25 cellular contexts compared by ENCODE assay signal in the genomic region with DNA sequence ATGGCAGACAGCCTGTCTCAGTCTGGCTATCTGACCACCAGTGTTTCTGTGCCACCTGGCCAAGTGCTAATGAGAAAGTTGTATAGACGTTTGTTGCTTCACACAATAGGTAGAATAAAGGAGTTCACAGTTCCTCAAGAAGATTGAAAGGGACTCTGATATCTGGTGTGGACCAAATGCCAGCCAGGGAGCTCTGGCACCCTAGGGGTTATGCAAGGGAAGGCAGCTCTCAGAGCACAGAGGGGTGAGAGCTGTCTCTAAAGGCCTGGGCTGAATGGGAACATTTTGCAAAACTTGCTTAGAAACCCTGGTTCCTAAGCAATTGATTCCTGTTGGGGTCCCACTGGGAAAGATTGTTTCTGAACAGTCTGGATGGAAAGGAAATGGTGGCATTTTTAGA.
A peak's percentile ranks its signal among the peaks of the same experiment; 100 is the strongest.
DNase-seq lines count a peak whose midpoint lies in the region; ATAC-seq, FAIRE-seq and TF ChIP-seq lines count a peak whose summit lies in the region.
"Had no signal": no experiment of that assay in that cellular context is flagged by ENCODE, and none has a peak within 500 bp of the region (broad histone marks: within the 10 kb centered on the region; RNA-seq: fewer than 3 reads in every experiment).

No MANE protein-coding gene starts in this region.

- H4K20me1 ChIP-seq in GM23338 (replicated peaks; ENCODE audit: insufficient read depth) (no peaks in the 10 kb centered on the region), GM12878 (ENCODE audit: control insufficient read depth, insufficient read depth) (no peaks in the 10 kb centered on the region)

- H2BK120ac ChIP-seq in mesendoderm (ENCODE audit: low read depth, low read length), result no peak overlapping the region

- H2BK5ac ChIP-seq in mesendoderm (ENCODE audit: low read length), result no peak overlapping the region

- no peak for TF ChIP-seq POLR2A in GM12878 (IDR thresholded peaks at IDR 0.05; ENCODE audit: low read depth, low read length)

- no peak overlapping the region for H3K4me2 ChIP-seq in GM23338
- H3K4me2 ChIP-seq in GM12878 (ENCODE audit: control insufficient read depth, insufficient read depth), result no peak overlapping the region
- H3K4me2 ChIP-seq in mesendoderm (ENCODE audit: low read length), result no peak overlapping the region
- H3K4me2 ChIP-seq: A549, KMS-11 had no signal

- H3K27me3 ChIP-seq in GM23338 (ENCODE audit: insufficient read depth) (no peaks in the 10 kb centered on the region), GM12878 (replicated peaks in 1 of 2; ENCODE audit: control insufficient read depth in 2 of 2, insufficient read depth in 2 of 2, low read length in 1 of 2) (no peaks in the 10 kb centered on the region), mesendoderm (ENCODE audit: insufficient read depth, low read length, poor library complexity) (no peaks in the 10 kb centered on the region)

- H3K4me1 Mint-ChIP-seq in GM23338 (peaks cover 16% of the 10 kb centered on the region), type B pancreatic cell (ENCODE audit: unreplicated experiment) (peaks cover 5% of the 10 kb centered on the region)

- no peaks in the 10 kb centered on the region for H3K9me3 Mint-ChIP-seq in GM23338
- peaks cover 8% of the 10 kb centered on the region for H3K9me3 Mint-ChIP-seq in type B pancreatic cell
- H3K9me3 Mint-ChIP-seq: CD4-positive, alpha-beta memory T cell; IgD-negative memory B cell had no signal

- ATAC-seq in GM23338 (peak; percentile 75), GM12878 (0 out of 3 replicates have a peak, but pooled peaks have one; percentile 38)
- ATAC-seq: A549, PC-3, SK-N-SH treated with all-trans-retinoic acid at 6 μM for 48 hours had no signal

- H3K4me3 Mint-ChIP-seq in GM23338 (no peak overlapping the region), type B pancreatic cell (no peak overlapping the region)
- H3K4me3 Mint-ChIP-seq: CD4-positive, alpha-beta memory T cell; IgD-negative memory B cell had no signal

- CTCF ChIA-PET in GM12878 (lab: Yijun Ruan, JAX), result no interaction called here

- no peak overlapping the region for H2AK5ac ChIP-seq in mesendoderm (ENCODE audit: low read length)

- intact Hi-C loops in GM12878 (cut with micrococcal nuclease; ENCODE audit: unreplicated experiment), result no loop called here

- BruUV-seq in GM12878 (replicated peaks; lab: Mats Ljungman, UMichigan), result no TSS peak

- H3K36me3 ChIP-seq in GM23338 (ENCODE audit: insufficient read depth), result no peaks in the 10 kb centered on the region
- H3K36me3 ChIP-seq in GM12878 (ENCODE audit: control insufficient read depth in 2 of 2, insufficient read depth in 2 of 2, low read length in 1 of 2), result no peaks in the 10 kb centered on the region
- H3K36me3 ChIP-seq in mesendoderm (ENCODE audit: control insufficient read depth, insufficient read depth, low read length), result no peaks in the 10 kb centered on the region

- no peak for TF ChIP-seq CTCF in GM23338 (conservative IDR thresholded peaks at IDR 0.05; ENCODE audit: low read depth in 2 of 2)
- TF ChIP-seq CTCF in GM12878 (IDR thresholded peaks at IDR 0.05 in 2 of 3, conservative IDR thresholded peaks at IDR 0.05 in 1 of 3; ENCODE audit: control insufficient read depth in 2 of 3, extremely low read depth in 1 of 3, insufficient read depth in 1 of 3, low read depth in 3 of 3, low read length in 3 of 3), result no peak
- peak; percentile 37 for TF ChIP-seq CTCF in type B pancreatic cell (conservative IDR thresholded peaks at IDR 0.05)

- H3K9me2 ChIP-seq in GM23338 (ENCODE audit: insufficient read depth), result no peaks in the 10 kb centered on the region; the same call in 1 of the 2 replicates

- H3K27ac Mint-ChIP-seq in GM23338 (no peak overlapping the region), type B pancreatic cell (no peak overlapping the region)
- H3K27ac Mint-ChIP-seq: CD4-positive, alpha-beta memory T cell; IgD-negative memory B cell had no signal

- no peak overlapping the region for H4K8ac ChIP-seq in mesendoderm (ENCODE audit: low read depth, low read length)

- SMC1A ChIA-PET in GM12878 (lab: Charles Lee; ENCODE audit: uncharacterized antibody, unreplicated experiment), result interaction anchor here (0.8 kb wide), 1 partner anchor 457 kb away, joined by 3 read pairs; no protein-coding TSS in a partner anchor

- H3K4ac ChIP-seq in mesendoderm (ENCODE audit: low read depth, low read length), result no peak overlapping the region

- 0 out of 2 replicates have a peak, but pooled peaks cover 3% of the 10 kb centered on the region for H3K4me1 ChIP-seq in GM23338 (ENCODE audit: insufficient read depth)
- H3K4me1 ChIP-seq in GM12878 (ENCODE audit: control insufficient read depth, insufficient read depth, low read length), result no peaks in the 10 kb centered on the region
- no peaks in the 10 kb centered on the region for H3K4me1 ChIP-seq in mesendoderm (ENCODE audit: control insufficient read depth, low read depth, low read length)
- H3K4me1 ChIP-seq: A549, Caco-2 had no signal

- TF ChIP-seq EP300 in GM12878 (IDR thresholded peaks at IDR 0.05; ENCODE audit: borderline replicate concordance in 1 of 2, control insufficient read depth in 1 of 2, low read depth in 2 of 2, low read length in 2 of 2), result no peak

- H3K4me3 ChIP-seq in GM23338 (no peak overlapping the region), GM12878 (no peak overlapping the region), mesendoderm (ENCODE audit: low read length) (no peak overlapping the region)
- H3K4me3 ChIP-seq: A549 had no signal

- in situ Hi-C loops in GM12878 (cut with MboI), result no loop called here

- no peaks in the 10 kb centered on the region for H3K36me3 Mint-ChIP-seq in GM23338 (ENCODE audit: low read depth)
- no peaks in the 10 kb centered on the region for H3K36me3 Mint-ChIP-seq in type B pancreatic cell
- H3K36me3 Mint-ChIP-seq: CD4-positive, alpha-beta memory T cell; IgD-negative memory B cell had no signal

- peak; percentile 4 for DNase-seq in GM23338 (ENCODE audit: low spot score)
- no peak for DNase-seq in GM12878 (ENCODE audit: low read depth, low spot score)
- peak; percentile 16 for DNase-seq in mesendoderm
- no peak for DNase-seq in type B pancreatic cell (ENCODE audit: extremely low spot score, unreplicated experiment)
- no peak for DNase-seq in amygdala (lab: John Stamatoyannopoulos, UW)
- DNase-seq in SK-N-DZ (ENCODE audit: low spot score), result no peak
- no peak for DNase-seq in midbrain (lab: John Stamatoyannopoulos, UW)
- DNase-seq: AML-193; C1 segment of cervical spinal cord; Caco-2; CD4-positive, alpha-beta memory T cell; GF-D8; H7; MM.1S; NCI-H2029; NCI-H446; NCI-H524 treated with DMSO at 0.1 percent for 48 hours; NCI-H82; NK-92 treated with Interleukin-12 subunit alpha and Interleukin-12 subunit beta, amount 100 ng/mL, for 24 hours; PC-3 had no signal

- no CpG with 5 or more reads among the region's 1 CpG for WGBS in GM12878 (ENCODE audit: insufficient coverage, insufficient replicate concordance, low lambda C conversion rate, missing lambda C conversion rate)
- no CpG with 5 or more reads among the region's 1 CpG for WGBS in mesendoderm (ENCODE audit: extremely low coverage, insufficient coverage, low lambda C conversion rate)

- no peaks in the 10 kb centered on the region for H3K27me3 Mint-ChIP-seq in GM23338 (ENCODE audit: insufficient read depth, low read depth, poor library complexity)
- H3K27me3 Mint-ChIP-seq in type B pancreatic cell, result peaks cover 7% of the 10 kb centered on the region
- H3K27me3 Mint-ChIP-seq: IgD-negative memory B cell had no signal

- no peaks in the 10 kb centered on the region; the same call in 2 of the 3 replicates for H3K9me3 ChIP-seq in GM12878 (replicated peaks; ENCODE audit: control insufficient read depth, insufficient read depth, low read length)
- H3K9me3 ChIP-seq: A549, Caco-2 had no signal

- no peak for TF ChIP-seq RAD21 in GM12878 (IDR thresholded peaks at IDR 0.05; ENCODE audit: insufficient read depth, low read depth, low read length)

- H3K18ac ChIP-seq in mesendoderm (ENCODE audit: low read length), result no peak overlapping the region

- H3K79me2 ChIP-seq in GM23338 (replicated peaks; ENCODE audit: insufficient read depth) (no peaks in the 10 kb centered on the region), GM12878 (ENCODE audit: control insufficient read depth, insufficient read depth, low read length) (no peaks in the 10 kb centered on the region), mesendoderm (ENCODE audit: control insufficient read depth, insufficient read depth, low read length) (no peaks in the 10 kb centered on the region)

- H3K56ac ChIP-seq in mesendoderm (ENCODE audit: low read length), result no peak overlapping the region

- no peaks in the 10 kb centered on the region for H3K79me1 ChIP-seq in mesendoderm (ENCODE audit: low read length)

- no peak overlapping the region for H4K5ac ChIP-seq in mesendoderm (ENCODE audit: low read length)

- H3F3A ChIP-seq in GM23338 (replicated peaks; ENCODE audit: low read depth), result no peaks in the 10 kb centered on the region

- POLR2A ChIA-PET in GM12878 (lab: Charles Lee), result no interaction called here

- no peak overlapping the region for H3K27ac ChIP-seq in GM23338 (ENCODE audit: low read depth)
- no peak overlapping the region for H3K27ac ChIP-seq in GM12878 (ENCODE audit: control insufficient read depth, insufficient read depth)
- H3K27ac ChIP-seq in mesendoderm (ENCODE audit: low read depth, low read length), result no peak overlapping the region
- H3K27ac ChIP-seq: A549, KMS-11 had no signal

- RAD21 ChIA-PET in GM12878 (lab: Charles Lee; ENCODE audit: unreplicated experiment), result no interaction called here

- no peak overlapping the region for H2AFZ ChIP-seq in GM23338
- H2AFZ ChIP-seq in GM12878 (ENCODE audit: control insufficient read depth, low read depth, low read length), result no peak overlapping the region

- H3K23ac ChIP-seq in mesendoderm (ENCODE audit: low read length), result no peak overlapping the region

- no peak overlapping the region for H2BK15ac ChIP-seq in mesendoderm (replicated peaks; ENCODE audit: low read depth)

- FAIRE-seq in GM12878 (lab: Jason Lieb, UNC), result no peak
- FAIRE-seq: A549, GM18507 had no signal

- H3K9ac ChIP-seq in GM12878 (ENCODE audit: control insufficient read depth, insufficient read depth, low read length) (no peak overlapping the region), mesendoderm (ENCODE audit: low read length) (no peak overlapping the region)
- H3K9ac ChIP-seq: KMS-11 had no signal

TF ChIP-seq in GM23338, 12 proteins besides CTCF, POLR2A, EP300 and RAD21 (continues in another document):
- TF ChIP-seq JUNB (IDR thresholded peaks at IDR 0.05; ENCODE audit: unreplicated experiment) (no peak), STAT1 (IDR thresholded peaks at IDR 0.05; ENCODE audit: unreplicated experiment) (no peak), ZNF331 (CRISPR knock-in tag; IDR thresholded peaks at IDR 0.05; ENCODE audit: low read depth) (no peak), EZH2 (IDR thresholded peaks at IDR 0.05; ENCODE audit: low read depth, unreplicated experiment) (no peak), POLR2AphosphoS5 (IDR thresholded peaks at IDR 0.05; ENCODE audit: low read depth) (no peak)

TF ChIP-seq in GM12878, 131 proteins besides CTCF, POLR2A, EP300 and RAD21 (continues in another document):
- no peak for TF ChIP-seq JUNB (IDR thresholded peaks at IDR 0.05)
- TF ChIP-seq YBX1 (IDR thresholded peaks at IDR 0.05), result no peak
- TF ChIP-seq ESRRA (IDR thresholded peaks at IDR 0.05; ENCODE audit: low read length), result no peak
- no peak for TF ChIP-seq RCOR1 (conservative IDR thresholded peaks at IDR 0.05; ENCODE audit: low read depth, low read length)
- TF ChIP-seq EED (IDR thresholded peaks at IDR 0.05; ENCODE audit: low read depth), result no peak
- TF ChIP-seq NR2C2 (IDR thresholded peaks at IDR 0.05; ENCODE audit: borderline replicate concordance, control insufficient read depth, insufficient read length, low read depth), result no peak

Comparison
In these comparisons a context has a peak if more than half of its experiments do, and no peak if none do; other contexts are left out.
1. DNase-seq: peak in GM23338 (single experiment) and mesendoderm (single experiment); none in GM12878 (single experiment), type B pancreatic cell (single experiment), amygdala (0 of 56), SK-N-DZ (single experiment) and midbrain (single experiment).